20 cellular contexts compared by ENCODE assay signal in genomic region chr2:18219676-18220075, GRCh38.
DNase-seq lines count a peak whose midpoint lies in the region; ATAC-seq, FAIRE-seq and TF ChIP-seq lines count a peak whose summit lies in the region.
"Had no signal": no experiment of that assay in that cellular context is flagged by ENCODE, and none has a peak within 500 bp of the region (broad histone marks: within the 10 kb centered on the region; RNA-seq: fewer than 3 reads in every experiment).

No MANE protein-coding gene starts in this region.

- H3K27ac Mint-ChIP-seq in astrocyte (ENCODE audit: unreplicated experiment): no peak overlapping the region
- H3K27ac Mint-ChIP-seq: activated CD8-positive, alpha-beta memory T cell treated with anti-CD3 and anti-CD28 coated beads, Interleukin-2, amount 10 ng/mL, durations not matched to agents 7 days and 5 days had no signal

- H3K9me3 ChIP-seq in astrocyte (ENCODE audit: insufficient read depth, low read depth, low read length): no peaks in the 10 kb centered on the region
- H3K9me3 ChIP-seq: Caco-2 had no signal

- TF ChIP-seq POLR2A in erythroblast (IDR thresholded peaks at IDR 0.05; ENCODE audit: low read length): no peak

- H3K4me2 ChIP-seq in astrocyte (ENCODE audit: low read length): no peak overlapping the region

- no peaks in the 10 kb centered on the region for H4K20me1 ChIP-seq in astrocyte (ENCODE audit: insufficient read depth, low read length)

- H3K9me3 Mint-ChIP-seq in astrocyte (ENCODE audit: unreplicated experiment): no peaks in the 10 kb centered on the region

- H3K27me3 Mint-ChIP-seq in astrocyte (ENCODE audit: low read depth, unreplicated experiment): no peaks in the 10 kb centered on the region
- H3K27me3 Mint-ChIP-seq: activated CD8-positive, alpha-beta memory T cell treated with anti-CD3 and anti-CD28 coated beads, Interleukin-2, amount 10 ng/mL, durations not matched to agents 7 days and 5 days had no signal

- no peaks in the 10 kb centered on the region for H3K4me1 ChIP-seq in astrocyte (ENCODE audit: insufficient read depth, low read length)
- H3K4me1 ChIP-seq: Caco-2 had no signal

- H3K4me3 Mint-ChIP-seq in astrocyte (ENCODE audit: unreplicated experiment): no peak overlapping the region
- H3K4me3 Mint-ChIP-seq: activated CD8-positive, alpha-beta memory T cell treated with anti-CD3 and anti-CD28 coated beads, Interleukin-2, amount 10 ng/mL, durations not matched to agents 7 days and 5 days had no signal

- no peaks in the 10 kb centered on the region for H3K27me3 ChIP-seq in astrocyte (ENCODE audit: insufficient read depth, low read length)

- no peak for ATAC-seq in HG03378 (IDR thresholded peaks at IDR 0.05; ENCODE audit: unreplicated experiment)
- ATAC-seq: activated CD4-positive, CD25-positive, alpha-beta regulatory T cell treated with anti-CD3 and anti-CD28 coated beads, Interleukin-2, amount 50 U/mL, for 24 hours; activated CD8-positive, alpha-beta memory T cell treated with anti-CD3 and anti-CD28 coated beads, Interleukin-2, amount 10 ng/mL, durations not matched to agents 7 days and 5 days; left colon; sciatic nerve had no signal

- FAIRE-seq in astrocyte (lab: Jason Lieb, UNC): peak; percentile 55

- TF ChIP-seq CTCF in GM12872 (IDR thresholded peaks at IDR 0.05; ENCODE audit: insufficient read depth, low read depth, low read length): 0 out of 3 replicates have a peak, but pooled peaks have one; percentile 7
- TF ChIP-seq CTCF in astrocyte (IDR thresholded peaks at IDR 0.05; ENCODE audit: insufficient read depth, low read depth, low read length): peak; percentile 13
- peak; percentile 40 for TF ChIP-seq CTCF in fibroblast of the aortic adventitia (IDR thresholded peaks at IDR 0.05; ENCODE audit: insufficient read depth, low read length)

- H3K27ac ChIP-seq in astrocyte (ENCODE audit: low read depth, low read length): no peak overlapping the region
- H3K27ac ChIP-seq: dorsolateral prefrontal cortex had no signal

- H3K4me1 Mint-ChIP-seq in astrocyte (ENCODE audit: low read depth, unreplicated experiment): no peaks in the 10 kb centered on the region
- H3K4me1 Mint-ChIP-seq: activated CD8-positive, alpha-beta memory T cell treated with anti-CD3 and anti-CD28 coated beads, Interleukin-2, amount 10 ng/mL, durations not matched to agents 7 days and 5 days had no signal

- in situ Hi-C loops in ACHN (cut with HindIII; ENCODE audit: low pct_ligation_motif_present, low pct_unique_long_range_greater_than_20kb, low sequenced_read_pairs): no loop called here

- H3K4me3 ChIP-seq in astrocyte (ENCODE audit: insufficient read depth, low read depth, low read length): no peak overlapping the region
- H3K4me3 ChIP-seq in fibroblast of the aortic adventitia (ENCODE audit: low read depth, low read length): no peak overlapping the region
- H3K4me3 ChIP-seq: dorsolateral prefrontal cortex had no signal

- H3K36me3 ChIP-seq in astrocyte (ENCODE audit: insufficient read depth, low read length): no peaks in the 10 kb centered on the region

- H2AFZ ChIP-seq in astrocyte (ENCODE audit: low read depth, low read length): no peak overlapping the region

- peak; percentile 5 for DNase-seq in ACHN
- DNase-seq in astrocyte (ENCODE audit: low read depth): no peak
- DNase-seq in fibroblast of the aortic adventitia (ENCODE audit: low read depth): no peak
- no peak for DNase-seq in NCI-H510A treated with DMSO at 0.1 percent for 48 hours (lab: John Stamatoyannopoulos, UW)
- DNase-seq in activated naive CD4-positive, alpha-beta T cell treated with anti-CD3 and anti-CD28 coated beads, Interleukin-2, amount 50 U/mL, for 16 hours: no peak
- no peak for DNase-seq in erythroblast (lab: John Stamatoyannopoulos, UW)
- DNase-seq: activated CD8-positive, alpha-beta memory T cell treated with anti-CD3 and anti-CD28 coated beads, Interleukin-2, amount 10 ng/mL, durations not matched to agents 7 days and 5 days; amygdala; Caco-2; dorsolateral prefrontal cortex; left colon; NCI-H1930; NCI-H446; occipital lobe; stimulated activated CD4-positive, alpha-beta T cell treated with anti-CD3 and anti-CD28 coated beads, Interleukin-1b, Interleukin-23, amount 100 ng/mL, for 48 hours; T-helper 2 cell had no signal

- H3K79me2 ChIP-seq in astrocyte (ENCODE audit: insufficient read depth, low read length): no peaks in the 10 kb centered on the region

- no peaks in the 10 kb centered on the region for H3K36me3 Mint-ChIP-seq in astrocyte (ENCODE audit: low read depth, unreplicated experiment)
- H3K36me3 Mint-ChIP-seq: activated CD8-positive, alpha-beta memory T cell treated with anti-CD3 and anti-CD28 coated beads, Interleukin-2, amount 10 ng/mL, durations not matched to agents 7 days and 5 days had no signal

- H3K9ac ChIP-seq in astrocyte (ENCODE audit: low read length): no peak overlapping the region
